19 cellular contexts compared by ENCODE assay signal in the genomic region with DNA sequence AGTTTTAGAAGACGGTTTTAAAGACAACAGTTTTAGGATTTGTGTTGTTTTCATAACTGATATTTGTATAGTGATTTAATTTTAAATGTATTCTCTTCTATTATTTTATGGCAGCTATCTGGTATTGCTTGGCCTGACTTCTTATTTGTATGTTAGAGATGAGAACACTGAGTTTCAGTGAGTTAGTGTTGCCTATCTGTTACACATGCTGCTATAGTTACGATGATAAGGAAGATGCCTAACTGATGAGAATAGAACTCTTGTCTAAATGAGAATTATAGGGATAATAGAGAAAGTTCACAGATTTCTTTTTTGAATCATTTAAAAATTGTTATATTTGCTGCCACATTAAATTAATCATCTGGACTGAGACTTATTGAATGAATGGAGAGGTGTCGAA.
DNase-seq lines count a peak whose midpoint lies in the region; ATAC-seq and TF ChIP-seq lines count a peak whose summit lies in the region.
"Had no signal": no experiment of that assay in that cellular context is flagged by ENCODE, and none has a peak within 500 bp of the region (broad histone marks: within the 10 kb centered on the region; RNA-seq: fewer than 3 reads in every experiment).

No MANE protein-coding gene starts in this region.

- TF ChIP-seq POLR2A in esophagus muscularis mucosa (IDR thresholded peaks at IDR 0.05; ENCODE audit: low read depth): no peak

- H3K4me3 Mint-ChIP-seq in HFFc6: no peak overlapping the region
- H3K4me3 Mint-ChIP-seq: activated B cell treated with CpG ODN at 0.5 μM for 24 hours; naive thymus-derived CD8-positive, alpha-beta T cell had no signal

- H3K36me3 Mint-ChIP-seq in HFFc6 (ENCODE audit: low read depth): no peaks in the 10 kb centered on the region
- H3K36me3 Mint-ChIP-seq: naive thymus-derived CD8-positive, alpha-beta T cell had no signal

- H3K27ac Mint-ChIP-seq in HFFc6: peak overlapping the region; percentile 27; the same call in 1 of the 2 replicates
- H3K27ac Mint-ChIP-seq: activated B cell treated with CpG ODN at 0.5 μM for 24 hours; activated T-helper 2 cell treated with anti-CD3 and anti-CD28 coated beads, Interferon-gamma antibody, Interleukin-2, Interleukin-4, amounts not matched to agents 10 μg/mL and 5 μg/mL and 100 μg/mL, durations not matched to agents 14 hours and 24 hours and 36 hours; naive thymus-derived CD8-positive, alpha-beta T cell had no signal

- no peak overlapping the region for H3K9ac ChIP-seq in subcutaneous abdominal adipose tissue (ENCODE audit: low read length in 5 of 5)
- H3K9ac ChIP-seq: BLaER1 treated with 17β-estradiol and CSF1 and Interleukin-3, amounts not matched to agents 10 nM and 100 nM had no signal

- H3K4me1 ChIP-seq in esophagus muscularis mucosa: peaks cover 0 to 16% (median 5%) of the 10 kb centered on the region in 4 donors
- peaks cover 7% of the 10 kb centered on the region for H3K4me1 ChIP-seq in right cardiac atrium (ENCODE audit: control insufficient read depth, insufficient read depth, low read length)
- H3K4me1 ChIP-seq in subcutaneous abdominal adipose tissue (ENCODE audit: control insufficient read depth in 5 of 5, insufficient read depth in 5 of 5, low read length in 5 of 5): peaks cover 4 to 19% (median 13%) of the 10 kb centered on the region in 5 donors
- H3K4me1 ChIP-seq: BLaER1 treated with 17β-estradiol and CSF1 and Interleukin-3, amounts not matched to agents 10 nM and 100 nM; prostate gland had no signal

- H3K4me3 ChIP-seq in esophagus muscularis mucosa: no peak overlapping the region
- H3K4me3 ChIP-seq in right cardiac atrium (ENCODE audit: low read length): no peak overlapping the region
- H3K4me3 ChIP-seq in subcutaneous abdominal adipose tissue (ENCODE audit: low read depth in 1 of 5, low read length in 5 of 5): no peak overlapping the region
- no peak overlapping the region for H3K4me3 ChIP-seq in WERI-Rb-1 (ENCODE audit: low read depth, low read length)
- H3K4me3 ChIP-seq: BLaER1 treated with 17β-estradiol and CSF1 and Interleukin-3, amounts not matched to agents 10 nM and 100 nM; prostate gland; stomach had no signal

- no peaks in the 10 kb centered on the region for H3K27me3 ChIP-seq in esophagus muscularis mucosa
- no peaks in the 10 kb centered on the region for H3K27me3 ChIP-seq in right cardiac atrium (ENCODE audit: control insufficient read depth, insufficient read depth)
- no peaks in the 10 kb centered on the region for H3K27me3 ChIP-seq in subcutaneous abdominal adipose tissue (ENCODE audit: control insufficient read depth in 5 of 5, insufficient read depth in 4 of 5, low read length in 5 of 5)
- H3K27me3 ChIP-seq in WERI-Rb-1 (ENCODE audit: insufficient read depth, low read depth, severe bottlenecking): no peaks in the 10 kb centered on the region
- H3K27me3 ChIP-seq: BLaER1 treated with 17β-estradiol and CSF1 and Interleukin-3, amounts not matched to agents 10 nM and 100 nM; stomach had no signal

- ATAC-seq in right cardiac atrium: peak; percentile 78 to 80
- no peak for ATAC-seq in GM21786 (IDR thresholded peaks at IDR 0.05; ENCODE audit: unreplicated experiment)
- ATAC-seq in HG02840 (IDR thresholded peaks at IDR 0.05; ENCODE audit: low FRiP score, unreplicated experiment): no peak
- no peak for ATAC-seq in GM19397 (IDR thresholded peaks at IDR 0.05; ENCODE audit: unreplicated experiment)
- ATAC-seq: naive thymus-derived CD8-positive, alpha-beta T cell had no signal

- no peak for DNase-seq in HFFc6
- DNase-seq in esophagus muscularis mucosa (ENCODE audit: extremely low spot score): no peak
- no peak for DNase-seq in right cardiac atrium
- no peak for DNase-seq in WERI-Rb-1
- DNase-seq: activated B cell treated with CpG ODN at 0.5 μM for 24 hours; dermis blood vessel endothelial cell; erythroblast; naive thymus-derived CD8-positive, alpha-beta T cell; NCI-H1436 treated with DMSO at 0.1 percent for 48 hours; NCI-H446 treated with DMSO at 0.1 percent for 48 hours; stomach; T-helper 1 cell had no signal

- intact Hi-C loops in esophagus muscularis mucosa (cut with DNase I): no loop called here
- intact Hi-C loops in right cardiac atrium (cut with DNase I): no loop called here

- no peak for TF ChIP-seq EP300 in esophagus muscularis mucosa (IDR thresholded peaks at IDR 0.05)

- peaks cover 12% of the 10 kb centered on the region; the same call in 1 of the 2 replicates for H3K4me1 Mint-ChIP-seq in HFFc6 (ENCODE audit: low read depth)
- H3K4me1 Mint-ChIP-seq: activated B cell treated with CpG ODN at 0.5 μM for 24 hours; naive thymus-derived CD8-positive, alpha-beta T cell had no signal

- 69% methylated on average over 3 of the region's 3 CpGs for WGBS in esophagus muscularis mucosa
- 62% methylated on average over 3 of the region's 3 CpGs for WGBS in right cardiac atrium

- H3K27ac ChIP-seq in esophagus muscularis mucosa (replicated peaks in 1 of 4): peak overlapping the region in 3 of 4 donors; percentile 0 to 53 (median 37)
- H3K27ac ChIP-seq in right cardiac atrium (ENCODE audit: low read length): peak overlapping the region; percentile 30
- H3K27ac ChIP-seq in subcutaneous abdominal adipose tissue (ENCODE audit: low read depth, low read length): peak overlapping the region; percentile 61
- H3K27ac ChIP-seq in WERI-Rb-1: no peak overlapping the region
- H3K27ac ChIP-seq: BLaER1 treated with 17β-estradiol and CSF1 and Interleukin-3, amounts not matched to agents 10 nM and 100 nM; prostate gland had no signal

- no peaks in the 10 kb centered on the region for H3K9me3 Mint-ChIP-seq in HFFc6
- H3K9me3 Mint-ChIP-seq: activated B cell treated with CpG ODN at 0.5 μM for 24 hours; activated T-helper 2 cell treated with anti-CD3 and anti-CD28 coated beads, Interferon-gamma antibody, Interleukin-2, Interleukin-4, amounts not matched to agents 10 μg/mL and 5 μg/mL and 100 μg/mL, durations not matched to agents 14 hours and 24 hours and 36 hours had no signal

- H3K36me3 ChIP-seq in esophagus muscularis mucosa (no peaks in the 10 kb centered on the region), subcutaneous abdominal adipose tissue (ENCODE audit: control insufficient read depth in 5 of 5, insufficient read depth in 5 of 5, low read length in 5 of 5) (no peaks in the 10 kb centered on the region), WERI-Rb-1 (no peaks in the 10 kb centered on the region)
- H3K36me3 ChIP-seq: BLaER1 treated with 17β-estradiol and CSF1 and Interleukin-3, amounts not matched to agents 10 nM and 100 nM; prostate gland; stomach had no signal

- TF ChIP-seq CTCF in HFFc6 (IDR thresholded peaks at IDR 0.05) (no peak), esophagus muscularis mucosa (IDR thresholded peaks at IDR 0.05) (no peak), WERI-Rb-1 (IDR thresholded peaks at IDR 0.05; ENCODE audit: low read depth, low read length) (no peak)

- no peaks in the 10 kb centered on the region; the same call in 1 of the 2 replicates for H3K27me3 Mint-ChIP-seq in HFFc6 (ENCODE audit: insufficient read depth)
- H3K27me3 Mint-ChIP-seq: activated B cell treated with CpG ODN at 0.5 μM for 24 hours had no signal

- H3K9me3 ChIP-seq in esophagus muscularis mucosa (no peaks in the 10 kb centered on the region), right cardiac atrium (ENCODE audit: control insufficient read depth, low read length) (no peaks in the 10 kb centered on the region), subcutaneous abdominal adipose tissue (ENCODE audit: control insufficient read depth in 5 of 5, low read length in 5 of 5) (no peaks in the 10 kb centered on the region), WERI-Rb-1 (ENCODE audit: severe bottlenecking) (no peaks in the 10 kb centered on the region)
- H3K9me3 ChIP-seq: BLaER1 treated with 17β-estradiol and CSF1 and Interleukin-3, amounts not matched to agents 10 nM and 100 nM; prostate gland; stomach had no signal

Comparison
In these comparisons a context has a peak if more than half of its experiments do, and no peak if none do; other contexts are left out.
1. ATAC-seq: peak in right cardiac atrium (2 of 2); none in GM21786 (single experiment), HG02840 (single experiment) and GM19397 (single experiment).